26 cellular contexts compared by ENCODE assay signal in genomic region chr11:27466363-27466762, GRCh38. TPM values are rescaled to one million over a fixed set of nuclear protein-coding genes. Genes with fewer than 3 reads are reported as not detected.
DNase-seq lines count a peak whose midpoint lies in the region; ATAC-seq, FAIRE-seq and TF ChIP-seq lines count a peak whose summit lies in the region.
"Had no signal": no experiment of that assay in that cellular context is flagged by ENCODE, and none has a peak within 500 bp of the region (broad histone marks: within the 10 kb centered on the region; RNA-seq: fewer than 3 reads in every experiment).

No MANE protein-coding gene starts in this region.

- H3K4me2 ChIP-seq in H9 (ENCODE audit: insufficient read depth, insufficient read length, low read length) (no peak overlapping the region), mesendoderm (ENCODE audit: low read length) (no peak overlapping the region)

- DNase-seq in H9 (no peak), MCF 10A (ENCODE audit: unreplicated experiment) (no peak), esophagus squamous epithelium (lab: John Stamatoyannopoulos, UW) (no peak), pancreas (no peak), mesendoderm (no peak), NCI-H146 treated with DMSO at 0.1 percent for 48 hours (lab: John Stamatoyannopoulos, UW; ENCODE audit: unreplicated experiment) (no peak)
- DNase-seq: activated CD4-positive, alpha-beta T cell treated with anti-CD3 and anti-CD28 coated beads, Interleukin-2, amount 50 U/mL, for 48 hours; activated naive CD4-positive, alpha-beta T cell treated with anti-CD3 and anti-CD28 coated beads for 36 hours; amniotic stem cell; CD8-positive, alpha-beta T cell; DMS 273 treated with DMSO at 0.1 percent for 48 hours; NCI-H1092 treated with DMSO at 0.1 percent for 48 hours; NCI-H1930; NCI-H526; Peyer's patch; SJCRH30; stimulated activated naive CD8-positive, alpha-beta T cell treated with anti-CD3 and anti-CD28 coated beads, Interleukin-15, Interleukin-2, amounts not matched to agents 100 U/mL and 50 U/mL, for 24 hours had no signal

- H4K5ac ChIP-seq in H9 (ENCODE audit: insufficient read length, low read depth, low read length) (no peak overlapping the region), mesendoderm (ENCODE audit: low read length) (no peak overlapping the region)

- H2BK12ac ChIP-seq in H9 (ENCODE audit: insufficient read length, low read depth, low read length), result no peak overlapping the region

- H3K14ac ChIP-seq in H9 (ENCODE audit: insufficient read depth, low read length), result no peak overlapping the region

- H3K4ac ChIP-seq in H9 (ENCODE audit: low read depth, low read length) (no peak overlapping the region), mesendoderm (ENCODE audit: low read depth, low read length) (no peak overlapping the region)

- H3T11ph ChIP-seq in H9 (ENCODE audit: low read length), result no peak overlapping the region

- H3K27me3 ChIP-seq in H9 (ENCODE audit: insufficient read depth, low read length), result no peaks in the 10 kb centered on the region
- H3K27me3 ChIP-seq in esophagus squamous epithelium, result peaks cover 0 to 3% (median 0%) of the 10 kb centered on the region in 4 donors
- no peaks in the 10 kb centered on the region for H3K27me3 ChIP-seq in pancreas
- no peaks in the 10 kb centered on the region for H3K27me3 ChIP-seq in mesendoderm (ENCODE audit: insufficient read depth, low read length, poor library complexity)
- H3K27me3 ChIP-seq: cardiac muscle cell, Peyer's patch, SJCRH30, tibial nerve had no signal

- intact Hi-C loops in MCF 10A (cut with micrococcal nuclease) (loop anchor here (5.0 kb wide), 1 partner anchor 64 kb away; no protein-coding TSS in a partner anchor), esophagus squamous epithelium (cut with DNase I) (no loop called here), pancreas (cut with DNase I) (loop anchor here (10.0 kb wide), 1 partner anchor 92 kb away; no protein-coding TSS in a partner anchor)

- H3K27ac Mint-ChIP-seq in H9, result peak overlapping the region in 2 of 3 experiments; percentile 50 to 54; a peak in 3 of 7 replicates
- H3K27ac Mint-ChIP-seq in MCF 10A (ENCODE audit: low read depth, unreplicated experiment), result peak overlapping the region; percentile 79
- H3K27ac Mint-ChIP-seq: activated naive CD4-positive, alpha-beta T cell treated with anti-CD3 and anti-CD28 coated beads for 36 hours; activated T-helper 1 cell treated with anti-CD3 and anti-CD28 coated beads, Interleukin-12 subunit alpha, Interleukin-12 subunit beta, Interleukin-2, Interleukin-4 antibody, amounts not matched to agents 30 ng/mL and 10 ng/mL and 1 ng/mL, durations not matched to agents 14 hours and 24 hours and 36 hours; CD8-positive, alpha-beta T cell; natural killer cell treated with Interleukin-12 subunit alpha and Interleukin-12 subunit beta and Interleukin-15 and Interleukin-18, amount 100 ng/mL, for 72 hours had no signal

- H2BK15ac ChIP-seq in H9 (ENCODE audit: low read depth, low read length) (no peak overlapping the region), mesendoderm (replicated peaks; ENCODE audit: low read depth) (no peak overlapping the region)

- no peak overlapping the region for H2BK20ac ChIP-seq in H9 (ENCODE audit: low read depth, low read length, poor library complexity, severe bottlenecking)

- POLR2A ChIA-PET in MCF 10A (lab: Yijun Ruan, JAX), result interaction anchor here (0.6 to 5.3 kb wide), 12 partner anchors 10 to 103 kb away, joined by 3 to 92 read pairs (median 13); partner anchors contain the start of gene CCDC34

- no TSS peak for BruUV-seq in MCF 10A (replicated peaks; lab: Mats Ljungman, UMichigan)

- H3K9ac ChIP-seq in H9 (ENCODE audit: extremely low read depth, insufficient read length, low read length) (no peak overlapping the region), mesendoderm (ENCODE audit: low read length) (no peak overlapping the region)

- H3K36me3 ChIP-seq in esophagus squamous epithelium (no peaks in the 10 kb centered on the region), pancreas (no peaks in the 10 kb centered on the region), mesendoderm (ENCODE audit: control insufficient read depth, insufficient read depth, low read length) (no peaks in the 10 kb centered on the region)
- H3K36me3 ChIP-seq: cardiac muscle cell, Peyer's patch, SJCRH30, tibial nerve had no signal

- H3K27ac ChIP-seq in H9 (ENCODE audit: insufficient read length, low read depth, low read length) (no peak overlapping the region), esophagus squamous epithelium (peak overlapping the region in 3 of 4 donors; percentile 73 to 93 (median 73)), pancreas (peak overlapping the region; percentile 3 to 95 (median 86)), mesendoderm (ENCODE audit: low read depth, low read length) (no peak overlapping the region)
- H3K27ac ChIP-seq: SJCRH30 had no signal

- ATAC-seq in pancreas (no peak), GM21390 (IDR thresholded peaks at IDR 0.05; ENCODE audit: unreplicated experiment) (no peak), HG03097 (IDR thresholded peaks at IDR 0.05; ENCODE audit: low FRiP score, unreplicated experiment) (no peak)
- ATAC-seq: activated CD4-positive, CD25-positive, alpha-beta regulatory T cell treated with anti-CD3 and anti-CD28 coated beads, Interleukin-2, amount 50 U/mL, for 24 hours; CD8-positive, alpha-beta T cell; natural killer cell treated with Interleukin-12 subunit alpha and Interleukin-12 subunit beta and Interleukin-15 and Interleukin-18, amount 100 ng/mL, for 72 hours; stimulated activated naive CD8-positive, alpha-beta T cell treated with anti-CD3 and anti-CD28 coated beads, Interleukin-15, Interleukin-2, amounts not matched to agents 100 U/mL and 50 U/mL, for 24 hours had no signal

- no peak overlapping the region for H4K8ac ChIP-seq in H9 (replicated peaks; ENCODE audit: insufficient read length, low read depth, low read length)
- no peak overlapping the region for H4K8ac ChIP-seq in mesendoderm (ENCODE audit: low read depth, low read length)

- H3K4me3 ChIP-seq in esophagus squamous epithelium (no peak overlapping the region), pancreas (peak overlapping the region in 1 of 4 donors; percentile 13), mesendoderm (ENCODE audit: low read length) (no peak overlapping the region)
- H3K4me3 ChIP-seq: cardiac muscle cell, Peyer's patch, SJCRH30, tibial nerve had no signal

- H3K79me1 ChIP-seq in H9 (ENCODE audit: insufficient read depth, low read depth, low read length, poor library complexity, severe bottlenecking) (peaks cover 12% of the 10 kb centered on the region), mesendoderm (ENCODE audit: low read length) (peaks cover 13% of the 10 kb centered on the region)

- H3K4me1 ChIP-seq in H9 (ENCODE audit: insufficient read depth, low read length) (peaks cover 10% of the 10 kb centered on the region; the same call in 1 of the 2 replicates), esophagus squamous epithelium (peaks cover 8 to 96% (median 40%) of the 10 kb centered on the region in 3 donors), pancreas (peaks cover 21 to 58% (median 49%) of the 10 kb centered on the region in 3 donors), mesendoderm (ENCODE audit: control insufficient read depth, low read depth, low read length) (peaks cover 4% of the 10 kb centered on the region)

- TF ChIP-seq CTCF in H9 (conservative IDR thresholded peaks at IDR 0.05) (no peak), MCF 10A (IDR thresholded peaks at IDR 0.05; ENCODE audit: unreplicated experiment) (no peak), esophagus squamous epithelium (IDR thresholded peaks at IDR 0.05) (no peak), pancreas (IDR thresholded peaks at IDR 0.05) (no peak)

- peaks cover 0 to 3% of the 10 kb centered on the region in 2 experiments; a peak in 2 of 5 replicates for H3K9me3 Mint-ChIP-seq in H9
- H3K9me3 Mint-ChIP-seq in MCF 10A (ENCODE audit: unreplicated experiment), result no peaks in the 10 kb centered on the region
- H3K9me3 Mint-ChIP-seq: activated naive CD4-positive, alpha-beta T cell treated with anti-CD3 and anti-CD28 coated beads for 36 hours; activated T-helper 1 cell treated with anti-CD3 and anti-CD28 coated beads, Interleukin-12 subunit alpha, Interleukin-12 subunit beta, Interleukin-2, Interleukin-4 antibody, amounts not matched to agents 30 ng/mL and 10 ng/mL and 1 ng/mL, durations not matched to agents 14 hours and 24 hours and 36 hours; CD8-positive, alpha-beta T cell; natural killer cell treated with Interleukin-12 subunit alpha and Interleukin-12 subunit beta and Interleukin-15 and Interleukin-18, amount 100 ng/mL, for 72 hours had no signal

- H3K56ac ChIP-seq in H9 (ENCODE audit: insufficient read length, low read depth, low read length) (no peak overlapping the region), mesendoderm (ENCODE audit: low read length) (no peak overlapping the region)

- H3K79me2 ChIP-seq in H9 (ENCODE audit: insufficient read depth, low read length), result peaks cover 63% of the 10 kb centered on the region; the same call in 1 of the 2 replicates
- peaks cover 48% of the 10 kb centered on the region for H3K79me2 ChIP-seq in mesendoderm (ENCODE audit: control insufficient read depth, insufficient read depth, low read length)

- TF ChIP-seq POLR2A in esophagus squamous epithelium (IDR thresholded peaks at IDR 0.05), result no peak

- no peak for FAIRE-seq in pancreas (lab: Jason Lieb, UNC)
- FAIRE-seq: A204.1, GM12891 had no signal

- H2BK5ac ChIP-seq in H9 (ENCODE audit: insufficient read length, low read length), result no peak overlapping the region
- no peak overlapping the region for H2BK5ac ChIP-seq in mesendoderm (ENCODE audit: low read length)

- H3K36me3 Mint-ChIP-seq in H9 (ENCODE audit: insufficient read depth in 1 of 3, low read depth in 3 of 3) (peaks cover 14 to 56% (median 42%) of the 10 kb centered on the region in 3 experiments), MCF 10A (ENCODE audit: insufficient read depth, unreplicated experiment) (peaks cover 10% of the 10 kb centered on the region)
- H3K36me3 Mint-ChIP-seq: CD8-positive, alpha-beta T cell; natural killer cell treated with Interleukin-12 subunit alpha and Interleukin-12 subunit beta and Interleukin-15 and Interleukin-18, amount 100 ng/mL, for 72 hours had no signal

- H3K4me3 Mint-ChIP-seq in H9 (no peak overlapping the region), MCF 10A (ENCODE audit: unreplicated experiment) (peak overlapping the region; percentile 10)
- H3K4me3 Mint-ChIP-seq: activated naive CD4-positive, alpha-beta T cell treated with anti-CD3 and anti-CD28 coated beads for 36 hours; activated T-helper 1 cell treated with anti-CD3 and anti-CD28 coated beads, Interleukin-12 subunit alpha, Interleukin-12 subunit beta, Interleukin-2, Interleukin-4 antibody, amounts not matched to agents 30 ng/mL and 10 ng/mL and 1 ng/mL, durations not matched to agents 14 hours and 24 hours and 36 hours; CD8-positive, alpha-beta T cell; natural killer cell treated with Interleukin-12 subunit alpha and Interleukin-12 subunit beta and Interleukin-15 and Interleukin-18, amount 100 ng/mL, for 72 hours had no signal

- no peaks in the 10 kb centered on the region for H3K9me3 ChIP-seq in H9 (ENCODE audit: control insufficient read depth, low read depth, low read length)
- no peaks in the 10 kb centered on the region for H3K9me3 ChIP-seq in esophagus squamous epithelium
- no peaks in the 10 kb centered on the region for H3K9me3 ChIP-seq in pancreas
- H3K9me3 ChIP-seq: Peyer's patch, SJCRH30, tibial nerve had no signal

- H4K20me1 ChIP-seq in H9 (ENCODE audit: control insufficient read depth, insufficient read depth, insufficient read length), result no peaks in the 10 kb centered on the region

- no peak overlapping the region for H4K91ac ChIP-seq in H9 (ENCODE audit: insufficient read length, low read depth, low read length)

- H3K18ac ChIP-seq in H9 (ENCODE audit: insufficient read length, low read depth, low read length), result no peak overlapping the region
- no peak overlapping the region for H3K18ac ChIP-seq in mesendoderm (ENCODE audit: low read length)

- H3K23me2 ChIP-seq in H9 (ENCODE audit: insufficient read length, low read depth, low read length, poor library complexity, severe bottlenecking), result peaks cover 16% of the 10 kb centered on the region

- no CpG with 5 or more reads among the region's 1 CpG for WGBS in H9 (ENCODE audit: extremely low coverage, insufficient read length, low lambda C conversion rate)
- WGBS in esophagus squamous epithelium, 2 donors, result 28 to 39% methylated on average over 1 of the region's 1 CpG
- WGBS in pancreas, 2 donors, result 14 to 20% methylated on average over 1 of the region's 1 CpG
- no CpG with 5 or more reads among the region's 1 CpG for WGBS in mesendoderm (ENCODE audit: extremely low coverage, insufficient coverage, low lambda C conversion rate)

- H3K27me3 Mint-ChIP-seq in H9 (ENCODE audit: low read depth) (no peaks in the 10 kb centered on the region), MCF 10A (ENCODE audit: insufficient read depth, unreplicated experiment) (no peaks in the 10 kb centered on the region)

- CTCF ChIA-PET in MCF 10A (lab: Yijun Ruan, JAX), result interaction anchor here (1.3 kb wide), 1 partner anchor 9 kb away, joined by 6 read pairs; no protein-coding TSS in a partner anchor

- H3K23ac ChIP-seq in H9 (ENCODE audit: insufficient read length, low read depth, low read length) (no peak overlapping the region), mesendoderm (ENCODE audit: low read length) (no peak overlapping the region)

- H2BK120ac ChIP-seq in H9 (ENCODE audit: low read depth, low read length, poor library complexity, severe bottlenecking) (no peak overlapping the region), mesendoderm (ENCODE audit: low read depth, low read length) (no peak overlapping the region)

- H3K4me1 Mint-ChIP-seq in H9 (peaks cover 70 to 78% of the 10 kb centered on the region in 2 experiments), MCF 10A (ENCODE audit: insufficient read depth, unreplicated experiment) (peaks cover 49% of the 10 kb centered on the region)

- H2AK5ac ChIP-seq in H9 (ENCODE audit: insufficient read length, low read length) (no peak overlapping the region), mesendoderm (ENCODE audit: low read length) (no peak overlapping the region)

- H2AFZ ChIP-seq in H9 (ENCODE audit: low read length), result no peak overlapping the region

RNA-seq across cellular contexts. Expression of gene LGR4, which starts 6.2 kb away (rescaled TPM):
- total RNA-seq in H9 (2021) (97.1 and 99.2 TPM in 2 replicates), MCF 10A (2022) (14.2 and 14.8 TPM in 2 replicates), esophagus squamous epithelium (10 to 100 TPM; 22.3 to 45.6 (median 35.1) TPM), pancreas (10 to 100 TPM; 44.4 to 73.0 (median 57.5) TPM)
- 10 to 100 TPM; 23.4 to 27.0 TPM for polyA plus RNA-seq in pancreas
- 13.6 TPM for polyA plus RNA-seq in mesendoderm (2013, experiment 1 of 2)
- 15.2 TPM for polyA plus RNA-seq in mesendoderm (2013, experiment 2 of 2)
- total RNA-seq: activated T-helper 1 cell treated with anti-CD3 and anti-CD28 coated beads, Interleukin-12 subunit alpha, Interleukin-12 subunit beta, Interleukin-2, Interleukin-4 antibody, amounts not matched to agents 30 ng/mL and 10 ng/mL and 1 ng/mL, durations not matched to agents 14 hours and 24 hours and 36 hours had no signal

RNA-seq across cellular contexts. Expression of gene LIN7C, which starts 40.2 kb away (rescaled TPM):
- total RNA-seq in H9 (2021) (40.0 and 41.3 TPM in 2 replicates), MCF 10A (2022) (47.7 and 50.3 TPM in 2 replicates), esophagus squamous epithelium (10 to 100 TPM; 30.4 to 50.3 (median 47.3) TPM), pancreas (10 to 100 TPM; 10.7 to 22.1 (median 17.0) TPM)
- 1 to 10 TPM; 5.1 to 8.6 TPM for polyA plus RNA-seq in pancreas
- 25.1 TPM for polyA plus RNA-seq in mesendoderm (2013, experiment 1 of 2)
- 23.9 TPM for polyA plus RNA-seq in mesendoderm (2013, experiment 2 of 2)

Comparison
In these comparisons a context has a peak if more than half of its experiments do, and no peak if none do; other contexts are left out.
1. H3K27ac ChIP-seq: peak in esophagus squamous epithelium (3 of 4) and pancreas (4 of 4); none in H9 (single experiment) and mesendoderm (single experiment).